In genomic region chr9:127904518-127904887, GRCh38 we compare ENCODE assay signal across 8 cellular contexts. TPM values are rescaled to one million over a fixed set of nuclear protein-coding genes. Genes with fewer than 3 reads are reported as not detected.
DNase-seq lines count a peak whose midpoint lies in the region; ATAC-seq and TF ChIP-seq lines count a peak whose summit lies in the region.

No MANE protein-coding gene starts in this region.

- no peaks in the 10 kb centered on the region for H3K9me3 ChIP-seq in BLaER1 treated with 17β-estradiol and CSF1 and Interleukin-3, amounts not matched to agents 10 nM and 100 nM (replicated peaks in 1 of 11)
- no peaks in the 10 kb centered on the region for H3K9me3 ChIP-seq in PC-3 (ENCODE audit: low read length)

- H3F3A ChIP-seq in PC-3 (ENCODE audit: low read length, unreplicated experiment), result no peaks in the 10 kb centered on the region

- H3K79me2 ChIP-seq in PC-3 (ENCODE audit: low read length), result no peaks in the 10 kb centered on the region

- intact Hi-C loops in natural killer cell (cut with micrococcal nuclease), result loop anchor here (2.0 kb wide), 1 partner anchor 124 kb away; no protein-coding TSS in a partner anchor
- intact Hi-C loops in PC-3 (cut with micrococcal nuclease), result no loop called here

- no peaks in the 10 kb centered on the region for H3K9me2 ChIP-seq in PC-3 (replicated peaks; ENCODE audit: low read length)

- H3K27ac ChIP-seq in BLaER1 treated with 17β-estradiol and CSF1 and Interleukin-3, amounts not matched to agents 10 nM and 100 nM, result peak overlapping the region; percentile 78 to 90 (median 83)
- H3K27ac ChIP-seq in coronary artery (peak overlapping the region; percentile 72 to 95), PC-3 (ENCODE audit: low read length) (no peak overlapping the region)

- no peaks in the 10 kb centered on the region for H3K27me3 ChIP-seq in BLaER1 treated with 17β-estradiol and CSF1 and Interleukin-3, amounts not matched to agents 10 nM and 100 nM
- no peaks in the 10 kb centered on the region for H3K27me3 ChIP-seq in PC-3 (ENCODE audit: low read length)

- H3K4me3 Mint-ChIP-seq in natural killer cell, result peak overlapping the region; percentile 99

- ATAC-seq in natural killer cell, result peak in 1 of 3 donors; percentile 0
- ATAC-seq in GM21717 (IDR thresholded peaks at IDR 0.05; ENCODE audit: unreplicated experiment), result no peak
- no peak for ATAC-seq in PC-3

- no peaks in the 10 kb centered on the region for H3K9me3 Mint-ChIP-seq in natural killer cell

- no peaks in the 10 kb centered on the region for H3K27me3 Mint-ChIP-seq in natural killer cell (ENCODE audit: low read depth in 2 of 2)

- peak; percentile 63 for DNase-seq in NCI-H1105 (lab: John Stamatoyannopoulos, UW)
- peak; percentile 74 for DNase-seq in coronary artery (ENCODE audit: low spot score)
- DNase-seq in natural killer cell, result no peak
- DNase-seq in PC-3, result no peak
- no peak for DNase-seq in HuH-7.5 (ENCODE audit: low spot score)
- no peak for DNase-seq in inferior parietal cortex (ENCODE audit: extremely low spot score)

- peaks cover 0 to 9% (median 0%) of the 10 kb centered on the region in 11 experiments; a peak in 3 of 22 replicates for H4K20me1 ChIP-seq in BLaER1 treated with 17β-estradiol and CSF1 and Interleukin-3, amounts not matched to agents 10 nM and 100 nM
- no peaks in the 10 kb centered on the region for H4K20me1 ChIP-seq in PC-3 (ENCODE audit: low read length)

- CTCF ChIA-PET in PC-3 (lab: Charles Lee), result no interaction called here

- peaks cover 80 to 99% (median 94%) of the 10 kb centered on the region in 10 experiments for H3K4me1 ChIP-seq in BLaER1 treated with 17β-estradiol and CSF1 and Interleukin-3, amounts not matched to agents 10 nM and 100 nM
- H3K4me1 ChIP-seq in PC-3 (ENCODE audit: insufficient read depth, low read length), result peaks cover 5% of the 10 kb centered on the region; the same call in 1 of the 2 replicates

- TF ChIP-seq CTCF in coronary artery (IDR thresholded peaks at IDR 0.05) (no peak), natural killer cell (IDR thresholded peaks at IDR 0.05) (no peak), PC-3 (conservative IDR thresholded peaks at IDR 0.05; ENCODE audit: low read depth, low read length) (no peak)

- H2AFZ ChIP-seq in PC-3 (ENCODE audit: low read length), result no peak overlapping the region

- BruUV-seq in PC-3 (replicated peaks; lab: Mats Ljungman, UMichigan), result no TSS peak

- peak overlapping the region; percentile 18 to 69 (median 40); a peak in 16 of 20 replicates for H3K4me3 ChIP-seq in BLaER1 treated with 17β-estradiol and CSF1 and Interleukin-3, amounts not matched to agents 10 nM and 100 nM
- no peak overlapping the region for H3K4me3 ChIP-seq in coronary artery
- H3K4me3 ChIP-seq in PC-3 (ENCODE audit: low read length), result no peak overlapping the region

- H3K4me1 Mint-ChIP-seq in natural killer cell, result peaks cover 33 to 50% of the 10 kb centered on the region in 2 donors

- POLR2A ChIA-PET in PC-3 (lab: Charles Lee; ENCODE audit: unreplicated experiment), result no interaction called here

- peak overlapping the region; percentile 100 for H3K27ac Mint-ChIP-seq in natural killer cell

- peaks cover 0 to 24% (median 19%) of the 10 kb centered on the region in 11 experiments; a peak in 21 of 22 replicates for H3K36me3 ChIP-seq in BLaER1 treated with 17β-estradiol and CSF1 and Interleukin-3, amounts not matched to agents 10 nM and 100 nM
- no peaks in the 10 kb centered on the region for H3K36me3 ChIP-seq in PC-3 (ENCODE audit: low read depth, low read length)

- peak overlapping the region; percentile 68 to 83 (median 75) for H3K9ac ChIP-seq in BLaER1 treated with 17β-estradiol and CSF1 and Interleukin-3, amounts not matched to agents 10 nM and 100 nM
- no peak overlapping the region for H3K9ac ChIP-seq in PC-3 (ENCODE audit: low read length)

- H3K4me2 ChIP-seq in BLaER1 treated with 17β-estradiol and CSF1 and Interleukin-3, amounts not matched to agents 10 nM and 100 nM, result peak overlapping the region; percentile 84 to 100 (median 93)
- no peak overlapping the region for H3K4me2 ChIP-seq in PC-3 (ENCODE audit: low read length)

- H3K36me3 Mint-ChIP-seq in natural killer cell, result no peaks in the 10 kb centered on the region

RNA-seq across cellular contexts. Expression of gene ST6GALNAC6, which starts 5.1 kb away (rescaled TPM):
- total RNA-seq in natural killer cell, result 100 to 1,000 TPM; 120 to 148 (median 127) TPM
- 8.5 and 14.5 TPM in 2 replicates for total RNA-seq in PC-3 (2014; rRNA removed)

RNA-seq across cellular contexts. Expression of gene ST6GALNAC4, which starts 12.3 kb away (rescaled TPM):
- total RNA-seq in natural killer cell (10 to 100 TPM; 18.8 to 33.0 (median 20.4) TPM), PC-3 (2014; rRNA removed) (26.9 and 27.8 TPM in 2 replicates)

RNA-seq across cellular contexts. Expression of gene PIP5KL1, which starts 26.1 kb away (rescaled TPM):
- total RNA-seq in natural killer cell (1 to 10 TPM in 1 of 3 donors, under 1 TPM in 2; 0.52 to 1.4 (median 0.97) TPM), PC-3 (2014; rRNA removed) (5.1 and 5.4 TPM in 2 replicates)

RNA-seq across cellular contexts. Expression of gene AK1, which starts 27.0 kb away (rescaled TPM):
- total RNA-seq in natural killer cell (10 to 100 TPM; 47.3 to 76.3 (median 54.2) TPM), PC-3 (2014; rRNA removed) (79.1 and 105 TPM in 2 replicates)

RNA-seq across cellular contexts. Expression of gene DPM2, which starts 33.2 kb away (rescaled TPM):
- total RNA-seq in natural killer cell, result 10 to 100 TPM; 22.9 to 31.4 (median 24.1) TPM
- 32.0 and 33.0 TPM in 2 replicates for total RNA-seq in PC-3 (2014; rRNA removed)

Comparison
In these comparisons a context has a peak if more than half of its experiments do, and no peak if none do; other contexts are left out.
1. H3K4me3 ChIP-seq: peak in BLaER1 treated with 17β-estradiol and CSF1 and Interleukin-3, amounts not matched to agents 10 nM and 100 nM (10 of 10); none in coronary artery (single experiment) and PC-3 (single experiment).
2. DNase-seq: peak in NCI-H1105 (single experiment) and coronary artery (single experiment); none in natural killer cell (single experiment), PC-3 (single experiment), HuH-7.5 (single experiment) and inferior parietal cortex (single experiment).